Comparison of ENCODE assay signal across 1 cellular context in genomic region chr5:68325065-68325580, GRCh38.
TF ChIP-seq lines count a peak whose summit lies in the region.

No MANE protein-coding gene starts in this region.

TF ChIP-seq in K562, 482 proteins besides CTCF, POLR2A, EP300 and RAD21 (continued from another document and continues in another):
- TF ChIP-seq ZNF609 (CRISPR knock-in tag; IDR thresholded peaks at IDR 0.05; ENCODE audit: borderline replicate concordance) (no peak), SMARCC2 (IDR thresholded peaks at IDR 0.05; ENCODE audit: low read depth) (peak; percentile 49; the same call in 1 of the 2 replicates), TCFL5 (CRISPR knock-in tag; conservative IDR thresholded peaks at IDR 0.05) (no peak), SMAD1 (IDR thresholded peaks at IDR 0.05; ENCODE audit: low read depth, low read length, partially characterized antibody) (no peak), ZNF121 (CRISPR knock-in tag; conservative IDR thresholded peaks at IDR 0.05) (no peak), CC2D1A (IDR thresholded peaks at IDR 0.05) (peak; percentile 64; the same call in 1 of the 2 replicates), TOE1 (IDR thresholded peaks at IDR 0.05; ENCODE audit: borderline replicate concordance) (peak; percentile 54; the same call in 1 of the 2 replicates), TOE1 (CRISPR knock-in tag; IDR thresholded peaks at IDR 0.05; ENCODE audit: borderline replicate concordance, low read depth) (no peak), HMG20B (CRISPR knock-in tag; IDR thresholded peaks at IDR 0.05) (no peak), ZFP1 (CRISPR knock-in tag; IDR thresholded peaks at IDR 0.05) (no peak), TEAD1 (CRISPR knock-in tag; IDR thresholded peaks at IDR 0.05) (no peak), RBM17 (IDR thresholded peaks at IDR 0.05; ENCODE audit: borderline replicate concordance, low read depth, low read length) (no peak), DDX20 (tag; IDR thresholded peaks at IDR 0.05; ENCODE audit: low read depth) (no peak), ZNF282 (CRISPR knock-in tag; IDR thresholded peaks at IDR 0.05) (no peak), HEY1 (CRISPR knock-in tag; IDR thresholded peaks at IDR 0.05; ENCODE audit: borderline replicate concordance) (no peak), ZNF79 (CRISPR knock-in tag; IDR thresholded peaks at IDR 0.05; ENCODE audit: low read depth) (no peak), FOSL1 (tag; conservative IDR thresholded peaks at IDR 0.05) (peak; percentile 62), IFI16 (CRISPR knock-in tag; IDR thresholded peaks at IDR 0.05) (no peak), ARNT (IDR thresholded peaks at IDR 0.05) (peak in 1 of 2 experiments; percentile 71; a peak in 3 of 4 replicates), RBM14 (IDR thresholded peaks at IDR 0.05; ENCODE audit: borderline replicate concordance, insufficient read depth, low read depth, low read length) (no peak), GATAD2B (IDR thresholded peaks at IDR 0.05; ENCODE audit: borderline replicate concordance) (no peak), NFYB (IDR thresholded peaks at IDR 0.05; ENCODE audit: extremely low read depth, insufficient read length) (no peak), HNRNPUL1 (IDR thresholded peaks at IDR 0.05; ENCODE audit: low read length) (no peak), XRCC3 (IDR thresholded peaks at IDR 0.05) (no peak), FUS (optimal IDR thresholded peaks at IDR 0.05; ENCODE audit: low read depth, low read length) (no peak), ZBTB33 (CRISPR knock-in tag; IDR thresholded peaks at IDR 0.05) (no peak), ZBTB26 (CRISPR knock-in tag; IDR thresholded peaks at IDR 0.05) (peak; percentile 38; the same call in 1 of the 2 replicates), SRSF3 (IDR thresholded peaks at IDR 0.05; ENCODE audit: insufficient read depth, low read length) (no peak), IRF1 (CRISPR knock-in tag; IDR thresholded peaks at IDR 0.05; ENCODE audit: borderline replicate concordance) (no peak), SP2 (IDR thresholded peaks at IDR 0.05; ENCODE audit: extremely low read depth, low read depth, low read length, poor library complexity, severe bottlenecking) (no peak), HSF4 (CRISPR knock-in tag; IDR thresholded peaks at IDR 0.05; ENCODE audit: borderline replicate concordance) (no peak), HNRNPH1 (optimal IDR thresholded peaks at IDR 0.05; ENCODE audit: low read depth, low read length) (no peak), SAFB (IDR thresholded peaks at IDR 0.05; ENCODE audit: borderline replicate concordance, low read depth, low read length) (no peak), ZNF75A (CRISPR knock-in tag; IDR thresholded peaks at IDR 0.05) (no peak), ZBTB1 (CRISPR knock-in tag; IDR thresholded peaks at IDR 0.05; ENCODE audit: borderline replicate concordance, low read depth) (no peak), KLF13 (tag; IDR thresholded peaks at IDR 0.05; ENCODE audit: borderline replicate concordance, low read depth) (no peak), TCF3 (CRISPR knock-in tag; IDR thresholded peaks at IDR 0.05) (peak; percentile 93), NFE2L1 (tag; IDR thresholded peaks at IDR 0.05; ENCODE audit: borderline replicate concordance, low read depth) (no peak), ZNF12 (CRISPR knock-in tag; IDR thresholded peaks at IDR 0.05) (no peak), USF2 (CRISPR knock-in tag; IDR thresholded peaks at IDR 0.05) (no peak), BMI1 (IDR thresholded peaks at IDR 0.05; ENCODE audit: low read length) (no peak), SETDB1 (IDR thresholded peaks at IDR 0.05; ENCODE audit: low read length) (no peak), MBD2 (IDR thresholded peaks at IDR 0.05; ENCODE audit: borderline replicate concordance, low read depth) (no peak), HDAC3 (IDR thresholded peaks at IDR 0.05; ENCODE audit: borderline replicate concordance, partially characterized antibody) (peak; percentile 64), ID3 (CRISPR knock-in tag; IDR thresholded peaks at IDR 0.05) (no peak), ID3 (tag; IDR thresholded peaks at IDR 0.05) (peak; percentile 70; the same call in 1 of the 2 replicates), ADNP (tag; IDR thresholded peaks at IDR 0.05) (no peak), ZNF512 (tag; IDR thresholded peaks at IDR 0.05) (peak; percentile 99), KDM2B (CRISPR knock-in tag; IDR thresholded peaks at IDR 0.05) (no peak), NCOA1 (IDR thresholded peaks at IDR 0.05; ENCODE audit: low read depth) (peak; percentile 13; the same call in 1 of the 2 replicates), FOXP4 (CRISPR knock-in tag; IDR thresholded peaks at IDR 0.05; ENCODE audit: borderline replicate concordance) (no peak), XRCC4 (IDR thresholded peaks at IDR 0.05; ENCODE audit: extremely low read depth, insufficient read depth, insufficient read length) (no peak), MAX (CRISPR knock-in tag; IDR thresholded peaks at IDR 0.05) (no peak), SREBF1 (IDR thresholded peaks at IDR 0.05; ENCODE audit: borderline replicate concordance, low read depth, low read length) (no peak), NCOA4 (IDR thresholded peaks at IDR 0.05; ENCODE audit: partially characterized antibody) (peak; percentile 61), PTRF (tag; IDR thresholded peaks at IDR 0.05) (0 out of 2 replicates have a peak, but pooled peaks have one; percentile 21), SMAD4 (CRISPR knock-in tag; conservative IDR thresholded peaks at IDR 0.05) (peak; percentile 46; the same call in 1 of the 2 replicates), C11orf30 (IDR thresholded peaks at IDR 0.05; ENCODE audit: low read depth) (no peak), NFATC3 (IDR thresholded peaks at IDR 0.05) (no peak), ZNF584 (CRISPR knock-in tag; IDR thresholded peaks at IDR 0.05; ENCODE audit: low read depth) (no peak), ZC3H8 (IDR thresholded peaks at IDR 0.05) (no peak), ETV1 (tag; conservative IDR thresholded peaks at IDR 0.05; ENCODE audit: low read depth) (no peak), ETV6 (IDR thresholded peaks at IDR 0.05; ENCODE audit: borderline replicate concordance in 1 of 2, low read depth in 2 of 2, low read length in 1 of 2) (peak; percentile 51 to 83; a peak in 3 of 4 replicates), ETV6 (CRISPR knock-in tag; IDR thresholded peaks at IDR 0.05; ENCODE audit: borderline replicate concordance) (no peak)
